Comparison of ENCODE assay signal across 9 cellular contexts in genomic region chr19:39428309-39429112, GRCh38.
DNase-seq lines count a peak whose midpoint lies in the region; ATAC-seq, FAIRE-seq and TF ChIP-seq lines count a peak whose summit lies in the region.
"Had no signal": no experiment of that assay in that cellular context is flagged by ENCODE, and none has a peak within 500 bp of the region (broad histone marks: within the 10 kb centered on the region; RNA-seq: fewer than 3 reads in every experiment).

No MANE protein-coding gene starts in this region.

- no peaks in the 10 kb centered on the region for H3K27me3 ChIP-seq in NT2/D1 (ENCODE audit: insufficient read depth, insufficient read length)

- peaks cover 8% of the 10 kb centered on the region for H3K4me1 ChIP-seq in NT2/D1 (ENCODE audit: insufficient read depth, insufficient read length)

- peaks cover 34% of the 10 kb centered on the region for H3K36me3 Mint-ChIP-seq in nephron progenitor cell (ENCODE audit: low read depth)

- DNase-seq in AG08396 (ENCODE audit: low spot score) (peak; percentile 84), NT2/D1 (ENCODE audit: low read depth, low spot score) (peak; percentile 78), fibroblast of mammary gland (ENCODE audit: low read depth) (peak; percentile 89), nephron progenitor cell (peak; percentile 75), NCI-H748 treated with DMSO at 0.1 percent for 48 hours (lab: John Stamatoyannopoulos, UW) (no peak), D721Med (ENCODE audit: insufficient read length, low spot score) (no peak), NOMO-1 (lab: John Stamatoyannopoulos, UW; ENCODE audit: unreplicated experiment in 2 of 2) (no peak)
- DNase-seq: activated naive CD8-positive, alpha-beta T cell treated with anti-CD3 and anti-CD28 coated beads, Interleukin-2, amount 10 ng/mL, durations not matched to agents 7 days and 5 days had no signal

- no peak for FAIRE-seq in D721Med (lab: Jason Lieb, UNC)

- H3K27ac Mint-ChIP-seq in nephron progenitor cell: peak overlapping the region; percentile 91
- H3K27ac Mint-ChIP-seq: activated naive CD8-positive, alpha-beta T cell treated with anti-CD3 and anti-CD28 coated beads, Interleukin-2, amount 10 ng/mL, durations not matched to agents 7 days and 5 days had no signal

- no peaks in the 10 kb centered on the region for H3K9me3 Mint-ChIP-seq in nephron progenitor cell
- H3K9me3 Mint-ChIP-seq: activated naive CD8-positive, alpha-beta T cell treated with anti-CD3 and anti-CD28 coated beads, Interleukin-2, amount 10 ng/mL, durations not matched to agents 7 days and 5 days had no signal

- no peak overlapping the region for H3K4me3 ChIP-seq in NT2/D1 (ENCODE audit: insufficient read length, low read depth)
- peak overlapping the region; percentile 2 for H3K4me3 ChIP-seq in fibroblast of mammary gland (ENCODE audit: control insufficient read depth, low read depth, low read length)

- H3K36me3 ChIP-seq in NT2/D1 (ENCODE audit: insufficient read depth, insufficient read length, low read length): peaks cover 43% of the 10 kb centered on the region

- H3K27me3 Mint-ChIP-seq in nephron progenitor cell (ENCODE audit: low read depth, poor library complexity): peaks cover 9% of the 10 kb centered on the region
- H3K27me3 Mint-ChIP-seq: activated naive CD8-positive, alpha-beta T cell treated with anti-CD3 and anti-CD28 coated beads, Interleukin-2, amount 10 ng/mL, durations not matched to agents 7 days and 5 days had no signal

- peak overlapping the region; percentile 48 for H3K4me3 Mint-ChIP-seq in nephron progenitor cell
- H3K4me3 Mint-ChIP-seq: activated naive CD8-positive, alpha-beta T cell treated with anti-CD3 and anti-CD28 coated beads, Interleukin-2, amount 10 ng/mL, durations not matched to agents 7 days and 5 days had no signal

- no peak for ATAC-seq in GM21515 (IDR thresholded peaks at IDR 0.05; ENCODE audit: unreplicated experiment)

- peaks cover 23% of the 10 kb centered on the region for H3K4me1 Mint-ChIP-seq in nephron progenitor cell

- no peaks in the 10 kb centered on the region for H3K9me3 ChIP-seq in NT2/D1 (ENCODE audit: insufficient read depth, low read length)

- H3K9ac ChIP-seq in NT2/D1 (ENCODE audit: insufficient read length, low read depth): peak overlapping the region; percentile 67

- TF ChIP-seq CTCF in fibroblast of mammary gland (conservative IDR thresholded peaks at IDR 0.05; ENCODE audit: control insufficient read depth, insufficient read depth, low read depth, low read length): no peak
- no peak for TF ChIP-seq CTCF in nephron progenitor cell (IDR thresholded peaks at IDR 0.05)
- TF ChIP-seq CTCF in D721Med (IDR thresholded peaks at IDR 0.05; ENCODE audit: insufficient read depth, missing control alignments): no peak

Comparison
In these comparisons a context has a peak if more than half of its experiments do, and no peak if none do; other contexts are left out.
1. DNase-seq: peak in AG08396 (single experiment), NT2/D1 (single experiment), fibroblast of mammary gland (single experiment) and nephron progenitor cell (single experiment); none in NCI-H748 treated with DMSO at 0.1 percent for 48 hours (single experiment), D721Med (single experiment) and NOMO-1 (0 of 2).